ENCODE assay signal across 19 cellular contexts in genomic region chr5:59326551-59326950, GRCh38.
DNase-seq lines count a peak whose midpoint lies in the region; ATAC-seq, FAIRE-seq and TF ChIP-seq lines count a peak whose summit lies in the region.
"Had no signal": no experiment of that assay in that cellular context is flagged by ENCODE, and none has a peak within 500 bp of the region (broad histone marks: within the 10 kb centered on the region; RNA-seq: fewer than 3 reads in every experiment).

No MANE protein-coding gene starts in this region.

- CTCF ChIA-PET in A549 (lab: Yijun Ruan, JAX): interaction anchor here (1.0 to 3.5 kb wide), 6 partner anchors 9 to 402 kb away, joined by 3 to 17 read pairs (median 4); no protein-coding TSS in a partner anchor

- no peaks in the 10 kb centered on the region for H3F3A ChIP-seq in neural cell (ENCODE audit: insufficient read depth, low read length, poor library complexity, severe bottlenecking)

- no peaks in the 10 kb centered on the region for H3K36me3 ChIP-seq in adipocyte (ENCODE audit: control insufficient read depth, insufficient read depth, low read length, severe bottlenecking)
- H3K36me3 ChIP-seq in neural cell (ENCODE audit: insufficient read depth, low read length): no peaks in the 10 kb centered on the region
- H3K36me3 ChIP-seq: BE2C had no signal

- H3K79me2 ChIP-seq in neural cell (replicated peaks; ENCODE audit: insufficient read depth, low read length): no peaks in the 10 kb centered on the region

- no peaks in the 10 kb centered on the region for H3K9me3 ChIP-seq in A549
- H3K9me3 ChIP-seq in adipocyte (ENCODE audit: control insufficient read depth, low read length): no peaks in the 10 kb centered on the region
- no peaks in the 10 kb centered on the region for H3K9me3 ChIP-seq in neural cell (ENCODE audit: low read length)
- H3K9me3 ChIP-seq: BE2C had no signal

- H3K9ac ChIP-seq in adipocyte (ENCODE audit: low read length): no peak overlapping the region
- no peak overlapping the region for H3K9ac ChIP-seq in neural cell (ENCODE audit: low read length)

- H3K4me1 ChIP-seq in A549: peaks cover 84% of the 10 kb centered on the region
- H3K4me1 ChIP-seq in adipocyte (ENCODE audit: control insufficient read depth, insufficient read depth, low read length): peaks cover 3% of the 10 kb centered on the region

- WGBS in A549 (ENCODE audit: missing lambda C conversion rate): 89% methylated on average over 2 of the region's 2 CpGs

- DNase-seq in A549 (ENCODE audit: low read depth in 1 of 2, low spot score in 1 of 2) (no peak), adipocyte (ENCODE audit: low read depth) (peak; percentile 7), fibroblast of pulmonary artery (ENCODE audit: low read depth) (peak; percentile 21)
- DNase-seq: BE2C; C1 segment of cervical spinal cord; CD4-positive, CD25-positive, alpha-beta regulatory T cell; CD8-positive, alpha-beta memory T cell; COR-L47; DMS 273 treated with DMSO at 0.1 percent for 48 hours; DMS53; DND-41; EL; HCEC 1CT had no signal

- no peaks in the 10 kb centered on the region for H4K20me1 ChIP-seq in neural cell (ENCODE audit: insufficient read depth)

- no peak for TF ChIP-seq CTCF in A549 (IDR thresholded peaks at IDR 0.05)
- TF ChIP-seq CTCF in fibroblast of pulmonary artery (IDR thresholded peaks at IDR 0.05; ENCODE audit: low read length, missing control alignments): no peak
- TF ChIP-seq CTCF in neural cell (IDR thresholded peaks at IDR 0.05; ENCODE audit: poor library complexity, severe bottlenecking): peak; percentile 44

- H2AFZ ChIP-seq in neural cell (ENCODE audit: low read depth, low read length): no peak overlapping the region

- H3K27ac ChIP-seq in A549: peak overlapping the region in 1 of 2 experiments; percentile 59; a peak in 2 of 6 replicates
- no peak overlapping the region for H3K27ac ChIP-seq in neural cell (ENCODE audit: low read length)

- TF ChIP-seq RAD21 in A549 (conservative IDR thresholded peaks at IDR 0.05 in 1 of 2, IDR thresholded peaks at IDR 0.05 in 1 of 2): no peak
- TF ChIP-seq RAD21 in neural cell (conservative IDR thresholded peaks at IDR 0.05): peak; percentile 15

- no peak overlapping the region for H3K4me3 ChIP-seq in A549
- H3K4me3 ChIP-seq in adipocyte (ENCODE audit: low read length): no peak overlapping the region
- H3K4me3 ChIP-seq in fibroblast of pulmonary artery (replicated peaks; ENCODE audit: low read depth, low read length): no peak overlapping the region
- H3K4me3 ChIP-seq in neural cell (ENCODE audit: low read length): no peak overlapping the region
- H3K4me3 ChIP-seq: GM12878 had no signal

- H3K4me2 ChIP-seq in A549 (peak overlapping the region; percentile 76; the same call in 2 of the 3 replicates), neural cell (ENCODE audit: low read length) (no peak overlapping the region)

- POLR2A ChIA-PET in A549 (lab: Yijun Ruan, JAX): no interaction called here

- H3K27me3 ChIP-seq in adipocyte (replicated peaks; ENCODE audit: control insufficient read depth, insufficient read depth, low read length): no peaks in the 10 kb centered on the region
- no peaks in the 10 kb centered on the region for H3K27me3 ChIP-seq in neural cell (ENCODE audit: insufficient read depth, low read depth, low read length)
- H3K27me3 ChIP-seq: BE2C had no signal

- TF ChIP-seq EP300 in A549 (IDR thresholded peaks at IDR 0.05) (no peak), neural cell (conservative IDR thresholded peaks at IDR 0.05; ENCODE audit: poor library complexity, severe bottlenecking) (no peak)

- no peak for TF ChIP-seq POLR2A in A549 (IDR thresholded peaks at IDR 0.05; ENCODE audit: low read length)

- ATAC-seq in A549 (no peak), HG02852 (IDR thresholded peaks at IDR 0.05; ENCODE audit: unreplicated experiment) (no peak), GM21529 (IDR thresholded peaks at IDR 0.05; ENCODE audit: unreplicated experiment) (no peak)
- ATAC-seq: GM12878 had no signal

- H3K9me2 ChIP-seq in neural cell (ENCODE audit: insufficient read depth, low read length): no peaks in the 10 kb centered on the region

- FAIRE-seq in A549 (lab: Jason Lieb, UNC): no peak
- FAIRE-seq: GM12878, H1, HTR-8/SVneo had no signal

TF ChIP-seq in A549, 52 proteins besides CTCF, POLR2A, EP300 and RAD21:
- TF ChIP-seq CEBPB (IDR thresholded peaks at IDR 0.05): peak in 1 of 2 experiments; percentile 40; a peak in 2 of 4 replicates
- no peak for TF ChIP-seq USF2 (IDR thresholded peaks at IDR 0.05)
TF ChIP-seq in A549: peak in this region for 1.

TF ChIP-seq in neural cell, 6 proteins besides CTCF, POLR2A, EP300 and RAD21:
- TF ChIP-seq REST (IDR thresholded peaks at IDR 0.05; ENCODE audit: borderline replicate concordance): no peak

Comparison
In these comparisons a context has a peak if more than half of its experiments do, and no peak if none do; other contexts are left out.
1. DNase-seq: peak in adipocyte (single experiment) and fibroblast of pulmonary artery (single experiment); none in A549 (0 of 2).